ENCODE assay signal across 8 cellular contexts in the genomic region with DNA sequence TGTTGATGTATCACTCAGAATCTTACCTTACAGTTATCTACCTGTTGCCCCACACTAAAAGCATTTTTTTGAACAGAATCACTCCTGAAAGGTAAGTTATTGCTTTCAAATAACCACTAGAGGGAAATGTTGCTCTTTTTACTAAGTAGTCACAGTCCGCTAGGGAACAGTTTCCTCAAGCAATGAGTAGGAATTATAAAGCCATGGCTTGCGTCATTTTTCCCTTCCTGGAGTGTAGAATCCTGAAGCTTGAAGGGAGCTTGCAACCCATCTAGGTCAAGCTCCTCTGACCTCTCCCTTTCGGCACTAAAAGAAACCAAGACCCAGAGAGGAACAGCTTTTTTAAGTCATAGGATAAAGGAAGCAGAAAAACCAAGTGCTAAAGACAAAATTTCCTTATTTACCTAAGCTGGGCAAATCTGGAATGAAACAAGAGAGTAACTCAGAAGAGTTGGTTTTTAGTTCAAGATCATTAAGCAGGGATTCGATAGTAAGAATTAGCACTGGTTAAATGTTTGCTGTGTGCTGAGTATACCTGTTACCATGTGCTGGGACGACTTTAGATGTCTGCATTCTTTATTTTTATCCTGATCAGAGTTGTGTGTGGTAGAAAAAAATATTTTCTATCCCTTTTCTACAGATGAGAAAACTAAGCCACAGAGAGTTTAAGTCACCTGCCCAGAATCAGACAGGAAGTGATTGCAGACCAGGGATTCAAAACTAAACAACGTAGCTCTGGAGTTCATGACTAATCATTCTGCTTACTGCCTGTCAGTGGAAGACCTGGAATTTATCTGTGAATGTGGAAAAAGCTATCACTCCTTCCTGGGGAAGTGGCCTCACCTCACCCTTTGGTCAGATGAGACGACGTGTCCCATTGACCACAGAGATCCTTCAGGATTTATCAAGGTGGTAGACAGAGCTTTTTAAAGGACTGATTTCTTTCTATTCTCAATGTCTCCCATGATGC.
DNase-seq lines count a peak whose midpoint lies in the region; ATAC-seq and TF ChIP-seq lines count a peak whose summit lies in the region.

No MANE protein-coding gene starts in this region.

- no peak overlapping the region for H3K27ac Mint-ChIP-seq in mesothelial cell of epicardium

- H3K27me3 Mint-ChIP-seq in mesothelial cell of epicardium (ENCODE audit: low read depth), result peaks cover 54% of the 10 kb centered on the region

- no peaks in the 10 kb centered on the region for H3K9me3 Mint-ChIP-seq in mesothelial cell of epicardium

- in situ Hi-C loops in GM13976 (cut with MboI; ENCODE audit: low sequenced_read_pairs, unreplicated experiment), result no loop called here

- ATAC-seq in PC-3 (peak; percentile 79), GM18861 (IDR thresholded peaks at IDR 0.05; ENCODE audit: unreplicated experiment) (no peak)

- peak; percentile 29 for DNase-seq in GM13976 (ENCODE audit: low spot score)
- DNase-seq in PC-3, result peak; percentile 73
- DNase-seq in epidermal melanocyte (ENCODE audit: insufficient read length, low spot score), result peak; percentile 31
- no peak for DNase-seq in mesothelial cell of epicardium (ENCODE audit: low spot score in 2 of 2, unreplicated experiment in 2 of 2)
- no peak for DNase-seq in mucosa of gallbladder (ENCODE audit: low spot score)
- DNase-seq in activated T-cell treated with anti-CD3 and anti-CD28 coated beads for 4 hours, result no peak

- no peaks in the 10 kb centered on the region for H3K36me3 Mint-ChIP-seq in mesothelial cell of epicardium

- no peaks in the 10 kb centered on the region for H3K9me3 ChIP-seq in PC-3 (ENCODE audit: low read length)

- CTCF ChIA-PET in PC-3 (lab: Charles Lee), result interaction anchor here (0.7 kb wide), 1 partner anchor 679 kb away, joined by 4 read pairs; no protein-coding TSS in a partner anchor

- H4K20me1 ChIP-seq in PC-3 (ENCODE audit: low read length), result no peaks in the 10 kb centered on the region

- no peaks in the 10 kb centered on the region for H3K9me2 ChIP-seq in PC-3 (replicated peaks; ENCODE audit: low read length)

- TF ChIP-seq EP300 in Ishikawa (IDR thresholded peaks at IDR 0.05; ENCODE audit: borderline replicate concordance), result no peak

- no peak overlapping the region for H3K27ac ChIP-seq in PC-3 (ENCODE audit: low read length)

- peaks cover 2% of the 10 kb centered on the region; the same call in 1 of the 2 replicates for H3K27me3 ChIP-seq in PC-3 (ENCODE audit: low read length)

- H3K4me2 ChIP-seq in PC-3 (ENCODE audit: low read length), result peak overlapping the region; percentile 26; the same call in 1 of the 2 replicates

- H2AFZ ChIP-seq in PC-3 (ENCODE audit: low read length), result peak overlapping the region; percentile 37; the same call in 1 of the 2 replicates

- H3K4me3 ChIP-seq in PC-3 (ENCODE audit: low read length), result no peak overlapping the region

- peak; percentile 78 for TF ChIP-seq RAD21 in Ishikawa (IDR thresholded peaks at IDR 0.05; ENCODE audit: low read depth)

- intact Hi-C loops in PC-3 (cut with micrococcal nuclease), result loop anchor here (1.0 kb wide), 2 partner anchors 693 to 697 kb away; no protein-coding TSS in a partner anchor

- no peak overlapping the region for H3K9ac ChIP-seq in PC-3 (ENCODE audit: low read length)

- TF ChIP-seq CTCF in GM13976 (IDR thresholded peaks at IDR 0.05; ENCODE audit: borderline replicate concordance, control extremely low read depth, extremely low read depth, insufficient read depth, missing control alignments) (peak; percentile 26), PC-3 (conservative IDR thresholded peaks at IDR 0.05; ENCODE audit: low read depth, low read length) (peak; percentile 70), mesothelial cell of epicardium (IDR thresholded peaks at IDR 0.05; ENCODE audit: unreplicated experiment) (peak; percentile 63)

- POLR2A ChIA-PET in PC-3 (lab: Charles Lee; ENCODE audit: unreplicated experiment), result no interaction called here

- no peaks in the 10 kb centered on the region for H3K4me1 ChIP-seq in PC-3 (ENCODE audit: insufficient read depth, low read length)

- no peaks in the 10 kb centered on the region for H3F3A ChIP-seq in PC-3 (ENCODE audit: low read length, unreplicated experiment)

- H3K36me3 ChIP-seq in PC-3 (ENCODE audit: low read depth, low read length), result no peaks in the 10 kb centered on the region

- no TSS peak for BruUV-seq in PC-3 (replicated peaks; lab: Mats Ljungman, UMichigan)

- no peak overlapping the region for H3K4me3 Mint-ChIP-seq in mesothelial cell of epicardium

- no peaks in the 10 kb centered on the region for H3K79me2 ChIP-seq in PC-3 (ENCODE audit: low read length)

- H3K4me1 Mint-ChIP-seq in mesothelial cell of epicardium, result peaks cover 2% of the 10 kb centered on the region

TF ChIP-seq in Ishikawa, 13 proteins besides CTCF, POLR2A, EP300 and RAD21:
- TF ChIP-seq CEBPB (IDR thresholded peaks at IDR 0.05), result peak; percentile 59
- TF ChIP-seq ZBTB7A (IDR thresholded peaks at IDR 0.05; ENCODE audit: low read depth), result no peak

Comparison
In these comparisons a context has a peak if more than half of its experiments do, and no peak if none do; other contexts are left out.
1. DNase-seq: peak in GM13976 (single experiment), PC-3 (single experiment) and epidermal melanocyte (single experiment); none in mesothelial cell of epicardium (0 of 2), mucosa of gallbladder (single experiment) and activated T-cell treated with anti-CD3 and anti-CD28 coated beads for 4 hours (single experiment).
2. Peak in every context shown above with its lines, with median percentiles within 50 percentile points of each other: CTCF ChIP-seq.